Comparison of ENCODE assay signal across 13 cellular contexts in genomic region chr17:37708616-37709212, GRCh38. TPM values are rescaled to one million over a fixed set of nuclear protein-coding genes. Genes with fewer than 3 reads are reported as not detected.
DNase-seq lines count a peak whose midpoint lies in the region; ATAC-seq and TF ChIP-seq lines count a peak whose summit lies in the region.
"Had no signal": no experiment of that assay in that cellular context is flagged by ENCODE, and none has a peak within 500 bp of the region (broad histone marks: within the 10 kb centered on the region; RNA-seq: fewer than 3 reads in every experiment).

No MANE protein-coding gene starts in this region.

- H3K9ac ChIP-seq in Karpas-422 (ENCODE audit: low read length), result no peak overlapping the region

- peak overlapping the region; percentile 25; the same call in 1 of the 2 replicates for H2AFZ ChIP-seq in Karpas-422 (ENCODE audit: low read length)

- H3K4me2 ChIP-seq in Karpas-422 (ENCODE audit: low read depth, low read length, poor library complexity, severe bottlenecking), result no peak overlapping the region

- H3K27ac Mint-ChIP-seq in nephron, result peak overlapping the region; percentile 15 to 86 (median 41)

- H3K9me2 ChIP-seq in Karpas-422 (replicated peaks; ENCODE audit: insufficient read depth, low read length), result no peaks in the 10 kb centered on the region

- no peak for ATAC-seq in HG02970 (IDR thresholded peaks at IDR 0.05; ENCODE audit: low FRiP score, unreplicated experiment)
- ATAC-seq: activated T-cell treated with anti-CD3 and anti-CD28 coated beads, Interleukin-2, amount 50 U/mL, for 4 hours had no signal

- no peaks in the 10 kb centered on the region for H3K36me3 ChIP-seq in Karpas-422 (ENCODE audit: insufficient read depth, low read length)

- peaks cover 12% of the 10 kb centered on the region for H3K27me3 Mint-ChIP-seq in nephron (ENCODE audit: low read depth)

- no peak overlapping the region for H3K27ac ChIP-seq in Karpas-422 (ENCODE audit: low read length)

- H3K4me3 ChIP-seq in GM12865 (ENCODE audit: low read depth, low read length), result no peak overlapping the region
- H3K4me3 ChIP-seq in Karpas-422 (ENCODE audit: low read length), result no peak overlapping the region
- no peak overlapping the region for H3K4me3 ChIP-seq in epithelial cell of esophagus (ENCODE audit: low read length)

- no peaks in the 10 kb centered on the region for H3K4me1 Mint-ChIP-seq in nephron

- no peak for TF ChIP-seq CTCF in GM12865 (IDR thresholded peaks at IDR 0.05; ENCODE audit: insufficient read depth, low read depth, low read length, missing control alignments)
- TF ChIP-seq CTCF in epithelial cell of esophagus (IDR thresholded peaks at IDR 0.05; ENCODE audit: insufficient read depth, low read depth, low read length, missing control alignments), result no peak
- no peak for TF ChIP-seq CTCF in nephron (IDR thresholded peaks at IDR 0.05; ENCODE audit: unreplicated experiment in 3 of 3)

- peak; percentile 10 for DNase-seq in GM12865 (ENCODE audit: low read depth)
- no peak for DNase-seq in Karpas-422
- DNase-seq in epithelial cell of esophagus (ENCODE audit: low read depth), result peak; percentile 53
- DNase-seq in CD1c-positive myeloid dendritic cell (ENCODE audit: extremely low spot score), result no peak
- DNase-seq in cerebellar cortex (ENCODE audit: low spot score), result no peak
- no peak for DNase-seq in Kasumi-1 (lab: John Stamatoyannopoulos, UW)
- DNase-seq: activated T-cell treated with anti-CD3 and anti-CD28 coated beads, Interleukin-2, amount 50 U/mL, for 4 hours; NCI-H446 treated with DMSO at 0.1 percent for 48 hours; occipital lobe; RPMI8226 had no signal

- H4K20me1 ChIP-seq in Karpas-422 (ENCODE audit: insufficient read depth, low read depth, low read length), result no peaks in the 10 kb centered on the region

- no peaks in the 10 kb centered on the region for H3K9me3 Mint-ChIP-seq in nephron
- H3K9me3 Mint-ChIP-seq: activated T-cell treated with anti-CD3 and anti-CD28 coated beads, Interleukin-2, amount 50 U/mL, for 4 hours had no signal

- no peaks in the 10 kb centered on the region for H3K79me2 ChIP-seq in Karpas-422 (ENCODE audit: low read length)

- H3K4me1 ChIP-seq in Karpas-422 (ENCODE audit: low read length), result no peaks in the 10 kb centered on the region

- H3K36me3 Mint-ChIP-seq in nephron (ENCODE audit: low read depth), result peaks cover 51% of the 10 kb centered on the region

- H3K27me3 ChIP-seq in Karpas-422 (ENCODE audit: low read length), result no peaks in the 10 kb centered on the region

- H3K9me3 ChIP-seq in Karpas-422 (ENCODE audit: low read length), result no peaks in the 10 kb centered on the region

- H3K4me3 Mint-ChIP-seq in nephron, result no peak overlapping the region
- H3K4me3 Mint-ChIP-seq: activated T-cell treated with anti-CD3 and anti-CD28 coated beads, Interleukin-2, amount 50 U/mL, for 4 hours had no signal

RNA-seq across cellular contexts. Expression of gene HNF1B, which starts 36.1 kb away (rescaled TPM):
- not detected in 2 replicates for total RNA-seq in Karpas-422 (2014; rRNA removed; shearing (Covaris generic); ENCODE audit: low replicate concordance)
- total RNA-seq: fibroblast of lung, occipital lobe had no signal

Comparison
In these comparisons a context has a peak if more than half of its experiments do, and no peak if none do; other contexts are left out.
1. DNase-seq: peak in GM12865 (single experiment) and epithelial cell of esophagus (single experiment); none in Karpas-422 (single experiment), CD1c-positive myeloid dendritic cell (single experiment), cerebellar cortex (single experiment) and Kasumi-1 (0 of 2).